Comparison of ENCODE assay signal across 8 cellular contexts in genomic region chr7:103296901-103297836, GRCh38. TPM values are rescaled to one million over a fixed set of nuclear protein-coding genes. Genes with fewer than 3 reads are reported as not detected.
DNase-seq lines count a peak whose midpoint lies in the region; ATAC-seq and TF ChIP-seq lines count a peak whose summit lies in the region.

Gene PMPCB (plus strand): TSS chr7:103297435. CDS start chr7:103297460, 25 bp downstream.

- peak; percentile 95 for TF ChIP-seq CTCF in AG09309 (IDR thresholded peaks at IDR 0.05; ENCODE audit: control insufficient read depth, insufficient read depth, low read depth, low read length, missing control alignments)
- TF ChIP-seq CTCF in WTC11 (IDR thresholded peaks at IDR 0.05): peak; percentile 95
- peak; percentile 95 for TF ChIP-seq CTCF in cardiac fibroblast (IDR thresholded peaks at IDR 0.05; ENCODE audit: low read depth, low read length)

- H3K4me3 ChIP-seq in AG09309 (ENCODE audit: control insufficient read depth, low read depth, low read length) (peak within 1 kb of the TSS; percentile 77), cardiac fibroblast (replicated peaks in 1 of 2; ENCODE audit: low read depth in 2 of 2, low read length in 2 of 2) (peak within 1 kb of the TSS; percentile 80 to 90)

- CTCF ChIA-PET in WTC11 (lab: Charles Lee): no interaction called here

- peaks cover 17% of the 10 kb centered on the region for H3K4me1 Mint-ChIP-seq in WTC11

- peaks cover 28% of the 10 kb centered on the region for H3K36me3 Mint-ChIP-seq in WTC11

- peak within 1 kb of the TSS; percentile 87 for H3K4me3 Mint-ChIP-seq in WTC11

- POLR2A ChIA-PET in WTC11 (lab: Charles Lee): no interaction called here

- ATAC-seq in GM18909 (IDR thresholded peaks at IDR 0.05; ENCODE audit: poor library complexity, unreplicated experiment) (peak; percentile 95), HG03175 (IDR thresholded peaks at IDR 0.05; ENCODE audit: unreplicated experiment) (peak; percentile 97), WTC11 (peak; percentile 94)

- H3K27ac Mint-ChIP-seq in WTC11: peak within 1 kb of the TSS; percentile 78

- DNase-seq in AG09309 (ENCODE audit: low read depth) (peak; percentile 62), NCI-H2227 treated with DMSO at 0.1 percent for 48 hours (lab: John Stamatoyannopoulos, UW) (peak; percentile 91), WTC11 (ENCODE audit: low spot score) (peak; percentile 96), cardiac fibroblast (ENCODE audit: low read depth in 2 of 2) (peak; percentile 93 to 94), iPS-NIHi7 (ENCODE audit: extremely low spot score) (peak; percentile 95), smooth muscle cell of the brain vasculature (ENCODE audit: low read depth, low spot score) (peak; percentile 76)

- peaks cover 7% of the 10 kb centered on the region for H3K9me3 Mint-ChIP-seq in WTC11

- H3K27me3 Mint-ChIP-seq in WTC11 (ENCODE audit: low read depth): peaks cover 13% of the 10 kb centered on the region

TF ChIP-seq in WTC11, 78 proteins besides CTCF, POLR2A, EP300 and RAD21 (continues in another document):
- TF ChIP-seq CREB1 (CRISPR knock-in tag; IDR thresholded peaks at IDR 0.05) (no peak), ZNF138 (CRISPR knock-in tag; conservative IDR thresholded peaks at IDR 0.05) (no peak), GABPB1 (CRISPR knock-in tag; IDR thresholded peaks at IDR 0.05) (peak; percentile 92), SMAD4 (CRISPR knock-in tag; IDR thresholded peaks at IDR 0.05) (no peak), ZBTB43 (CRISPR knock-in tag; IDR thresholded peaks at IDR 0.05) (0 out of 2 replicates have a peak, but pooled peaks have one; percentile 35), ELF4 (CRISPR knock-in tag; IDR thresholded peaks at IDR 0.05; ENCODE audit: low read depth) (0 out of 2 replicates have a peak, but pooled peaks have one; percentile 63), PREB (CRISPR knock-in tag; IDR thresholded peaks at IDR 0.05; ENCODE audit: borderline replicate concordance) (no peak), MYBL2 (CRISPR knock-in tag; IDR thresholded peaks at IDR 0.05) (no peak; the same call in 1 of the 2 replicates), FOXK1 (CRISPR knock-in tag; IDR thresholded peaks at IDR 0.05) (peak; percentile 76), ATF2 (CRISPR knock-in tag; IDR thresholded peaks at IDR 0.05; ENCODE audit: borderline replicate concordance, low read depth) (no peak), FOXP4 (CRISPR knock-in tag; IDR thresholded peaks at IDR 0.05) (peak; percentile 59), JUN (CRISPR knock-in tag; IDR thresholded peaks at IDR 0.05) (no peak), ESRRA (CRISPR knock-in tag; IDR thresholded peaks at IDR 0.05; ENCODE audit: borderline replicate concordance) (0 out of 2 replicates have a peak, but pooled peaks have one; percentile 44), SP1 (CRISPR knock-in tag; conservative IDR thresholded peaks at IDR 0.05) (peak; percentile 58; the same call in 1 of the 2 replicates), ZNF396 (CRISPR knock-in tag; IDR thresholded peaks at IDR 0.05; ENCODE audit: borderline replicate concordance) (no peak), FOXP1 (CRISPR knock-in tag; IDR thresholded peaks at IDR 0.05; ENCODE audit: borderline replicate concordance) (peak; percentile 53; the same call in 1 of the 2 replicates), CREM (CRISPR knock-in tag; IDR thresholded peaks at IDR 0.05) (peak; percentile 68; the same call in 1 of the 2 replicates), USF2 (CRISPR knock-in tag; IDR thresholded peaks at IDR 0.05) (no peak), USF1 (CRISPR knock-in tag; IDR thresholded peaks at IDR 0.05) (no peak; the same call in 1 of the 2 replicates), ATF1 (CRISPR knock-in tag; IDR thresholded peaks at IDR 0.05) (no peak), ZNF219 (CRISPR knock-in tag; IDR thresholded peaks at IDR 0.05; ENCODE audit: borderline replicate concordance) (no peak), ZNF671 (CRISPR knock-in tag; IDR thresholded peaks at IDR 0.05) (no peak), ETV6 (CRISPR knock-in tag; IDR thresholded peaks at IDR 0.05) (peak; percentile 93), SMAD3 (CRISPR knock-in tag; IDR thresholded peaks at IDR 0.05; ENCODE audit: borderline replicate concordance) (peak; percentile 16; the same call in 1 of the 2 replicates), HMGXB4 (CRISPR knock-in tag; IDR thresholded peaks at IDR 0.05) (peak; percentile 83; the same call in 1 of the 2 replicates), FOXJ3 (CRISPR knock-in tag; IDR thresholded peaks at IDR 0.05; ENCODE audit: borderline replicate concordance) (no peak), KAT7 (CRISPR knock-in tag; IDR thresholded peaks at IDR 0.05; ENCODE audit: borderline replicate concordance) (0 out of 2 replicates have a peak, but pooled peaks have one; percentile 52), IRF2 (CRISPR knock-in tag; IDR thresholded peaks at IDR 0.05; ENCODE audit: borderline replicate concordance, low read depth) (no peak)

RNA-seq across cellular contexts. Expression of gene PMPCB, which starts in this region (rescaled TPM):
- 74.4 to 77.6 TPM (median 75.5 TPM) in 3 replicates for total RNA-seq in WTC11 (2021)

Comparison
In these comparisons a context has a peak if more than half of its experiments do, and no peak if none do; other contexts are left out.
1. Peak in every context shown above with its lines: DNase-seq, ATAC-seq and H3K4me3 ChIP-seq.